ENCODE assay signal across 13 cellular contexts in genomic region chr6:26120807-26121140, GRCh38. TPM values are rescaled to one million over a fixed set of nuclear protein-coding genes. Genes with fewer than 3 reads are reported as not detected.
DNase-seq lines count a peak whose midpoint lies in the region; ATAC-seq and TF ChIP-seq lines count a peak whose summit lies in the region.
"Had no signal": no experiment of that assay in that cellular context is flagged by ENCODE, and none has a peak within 500 bp of the region (broad histone marks: within the 10 kb centered on the region; RNA-seq: fewer than 3 reads in every experiment).

No MANE protein-coding gene starts in this region.

- intact Hi-C loops in activated CD4-positive, alpha-beta T cell treated with anti-CD3 and anti-CD28 coated beads for 36 hours (cut with DNase I, micrococcal nuclease), result loop anchor here (5.0 kb wide), 4 partner anchors 152 to 1702 kb away; a partner anchor contains a TSS
- intact Hi-C loops in OCI-LY7 (cut with micrococcal nuclease; ENCODE audit: unreplicated experiment), result loop anchor here (5.0 to 10.0 kb wide), 3 partner anchors 736 to 1772 kb away; a partner anchor contains a TSS
- intact Hi-C loops in body of pancreas (cut with DNase I), result no loop called here

- H3K9ac ChIP-seq in neural progenitor cell, result no peak overlapping the region

- peak overlapping the region; percentile 28; the same call in 1 of the 2 replicates for H2AFZ ChIP-seq in OCI-LY7 (ENCODE audit: low read length)
- H2AFZ ChIP-seq in neural progenitor cell (replicated peaks), result no peak overlapping the region

- no peak overlapping the region for H3K4me3 Mint-ChIP-seq in activated CD4-positive, alpha-beta T cell treated with anti-CD3 and anti-CD28 coated beads for 36 hours
- H3K4me3 Mint-ChIP-seq in neural progenitor cell, result no peak overlapping the region

- H4K20me1 ChIP-seq in OCI-LY7 (ENCODE audit: insufficient read depth, low read length) (peaks cover 9% of the 10 kb centered on the region), neural progenitor cell (ENCODE audit: low read depth) (peaks cover 17% of the 10 kb centered on the region)

- H3K36me3 Mint-ChIP-seq in activated CD4-positive, alpha-beta T cell treated with anti-CD3 and anti-CD28 coated beads for 36 hours (ENCODE audit: low read depth), result peaks cover 20% of the 10 kb centered on the region
- peaks cover 2% of the 10 kb centered on the region for H3K36me3 Mint-ChIP-seq in neural progenitor cell
- H3K36me3 Mint-ChIP-seq: activated naive CD4-positive, alpha-beta T cell treated with anti-CD3 and anti-CD28 coated beads, Interleukin-2, amount 50 U/mL, for 24 hours had no signal

- WGBS in body of pancreas, 2 donors, result 45 to 52% methylated on average over 3 of the region's 3 CpGs

- H3K9me2 ChIP-seq in OCI-LY7 (ENCODE audit: insufficient read depth, low read length), result no peaks in the 10 kb centered on the region

- H3K79me2 ChIP-seq in OCI-LY7 (ENCODE audit: insufficient read depth, low read depth, low read length) (peaks cover 11% of the 10 kb centered on the region; the same call in 1 of the 2 replicates), neural progenitor cell (ENCODE audit: low read depth) (peaks cover 18% of the 10 kb centered on the region)

- H3K9me3 Mint-ChIP-seq in activated CD4-positive, alpha-beta T cell treated with anti-CD3 and anti-CD28 coated beads for 36 hours (ENCODE audit: low read depth), result no peaks in the 10 kb centered on the region
- H3K9me3 Mint-ChIP-seq in neural progenitor cell, result no peaks in the 10 kb centered on the region
- H3K9me3 Mint-ChIP-seq: activated naive CD4-positive, alpha-beta T cell treated with anti-CD3 and anti-CD28 coated beads, Interleukin-2, amount 50 U/mL, for 24 hours had no signal

- no peaks in the 10 kb centered on the region; the same call in 1 of the 2 replicates for H3K9me3 ChIP-seq in OCI-LY7 (ENCODE audit: low read length)
- H3K9me3 ChIP-seq in body of pancreas, result no peaks in the 10 kb centered on the region
- no peaks in the 10 kb centered on the region for H3K9me3 ChIP-seq in neural progenitor cell (ENCODE audit: low read depth)
- H3K9me3 ChIP-seq: transverse colon had no signal

- peaks cover 3% of the 10 kb centered on the region for H3K27me3 Mint-ChIP-seq in activated CD4-positive, alpha-beta T cell treated with anti-CD3 and anti-CD28 coated beads for 36 hours
- H3K27me3 Mint-ChIP-seq in neural progenitor cell (ENCODE audit: insufficient read depth, low read depth), result peaks cover 13% of the 10 kb centered on the region
- H3K27me3 Mint-ChIP-seq: activated naive CD4-positive, alpha-beta T cell treated with anti-CD3 and anti-CD28 coated beads, Interleukin-2, amount 50 U/mL, for 24 hours; naive B cell had no signal

- CTCF ChIA-PET in activated CD4-positive, alpha-beta T cell treated with anti-CD3 and anti-CD28 coated beads for 36 hours (lab: Charles Lee), result interaction anchor here (0.6 to 2.9 kb wide), 3 partner anchors 21 to 40 kb away, joined by 3 to 10 read pairs (median 3); no protein-coding TSS in a partner anchor
- CTCF ChIA-PET in OCI-LY7 (lab: Charles Lee; ENCODE audit: unreplicated experiment), result no interaction called here

- DNase-seq in activated CD4-positive, alpha-beta T cell treated with anti-CD3 and anti-CD28 coated beads for 36 hours, result no peak
- DNase-seq in activated CD4-positive, alpha-beta T cell treated with anti-CD3 and anti-CD28 coated beads for 4 hours, result no peak
- DNase-seq in OCI-LY7 (ENCODE audit: low spot score) (no peak), body of pancreas (no peak), neural progenitor cell (ENCODE audit: low spot score) (no peak), DMS53 (lab: John Stamatoyannopoulos, UW) (no peak), DMS53 treated with DMSO at 0.1 percent for 48 hours (lab: John Stamatoyannopoulos, UW; ENCODE audit: unreplicated experiment) (no peak)
- DNase-seq: activated CD4-positive, alpha-beta T cell treated with anti-CD3 and anti-CD28 coated beads, Interleukin-2, amount 50 U/mL, for 1 hour; naive B cell; NCI-H1694; transverse colon had no signal

- BruUV-seq in OCI-LY7 (replicated peaks; lab: Mats Ljungman, UMichigan), result no TSS peak

- peak overlapping the region; percentile 91 for H3K27ac Mint-ChIP-seq in activated CD4-positive, alpha-beta T cell treated with anti-CD3 and anti-CD28 coated beads for 36 hours
- peak overlapping the region; percentile 51 for H3K27ac Mint-ChIP-seq in neural progenitor cell
- H3K27ac Mint-ChIP-seq: activated naive CD4-positive, alpha-beta T cell treated with anti-CD3 and anti-CD28 coated beads, Interleukin-2, amount 50 U/mL, for 24 hours had no signal

- POLR2A ChIA-PET in activated CD4-positive, alpha-beta T cell treated with anti-CD3 and anti-CD28 coated beads for 36 hours (lab: Charles Lee), result interaction anchor here (0.6 to 0.7 kb wide), 2 partner anchors 12 to 1025 kb away, joined by 3 to 6 read pairs; no protein-coding TSS in a partner anchor
- POLR2A ChIA-PET in OCI-LY7 (lab: Charles Lee), result interaction anchor here (1.0 to 2.9 kb wide), 7 partner anchors 8 to 1752 kb away, joined by 3 to 19 read pairs (median 5); a partner anchor contains a TSS

- H3K36me3 ChIP-seq in OCI-LY7 (ENCODE audit: insufficient read depth, low read length), result peaks cover 12% of the 10 kb centered on the region
- H3K36me3 ChIP-seq in body of pancreas (replicated peaks in 1 of 2; ENCODE audit: insufficient read depth in 1 of 2, low read depth in 2 of 2), result no peaks in the 10 kb centered on the region
- no peaks in the 10 kb centered on the region for H3K36me3 ChIP-seq in neural progenitor cell
- H3K36me3 ChIP-seq: transverse colon had no signal

- no peak for TF ChIP-seq CTCF in OCI-LY7 (conservative IDR thresholded peaks at IDR 0.05; ENCODE audit: low read length)
- TF ChIP-seq CTCF in body of pancreas (IDR thresholded peaks at IDR 0.05), result no peak
- TF ChIP-seq CTCF in neural progenitor cell (IDR thresholded peaks at IDR 0.05), result no peak

- ATAC-seq in activated CD4-positive, alpha-beta T cell treated with anti-CD3 and anti-CD28 coated beads for 36 hours, result no peak
- ATAC-seq in body of pancreas (no peak), HG02981 (IDR thresholded peaks at IDR 0.05; ENCODE audit: unreplicated experiment) (no peak)

- H3F3A ChIP-seq in neural progenitor cell (ENCODE audit: low read depth), result peaks cover 49% of the 10 kb centered on the region

- peaks cover 44% of the 10 kb centered on the region for H3K4me1 ChIP-seq in OCI-LY7 (ENCODE audit: insufficient read depth, low read length, poor library complexity, severe bottlenecking)
- peaks cover 6% of the 10 kb centered on the region for H3K4me1 ChIP-seq in body of pancreas
- peaks cover 16% of the 10 kb centered on the region for H3K4me1 ChIP-seq in neural progenitor cell

- H3K4me3 ChIP-seq in OCI-LY7 (ENCODE audit: low read depth, low read length, poor library complexity, severe bottlenecking) (no peak overlapping the region), body of pancreas (no peak overlapping the region), neural progenitor cell (no peak overlapping the region)
- H3K4me3 ChIP-seq: transverse colon had no signal

- TF ChIP-seq POLR2A in body of pancreas (IDR thresholded peaks at IDR 0.05), result no peak

- H3K27ac ChIP-seq in OCI-LY7 (ENCODE audit: low read depth, low read length, poor library complexity, severe bottlenecking) (peak overlapping the region; percentile 99), body of pancreas (peak overlapping the region in 3 of 4 donors; percentile 44 to 98 (median 95)), neural progenitor cell (peak overlapping the region; percentile 44)
- H3K27ac ChIP-seq: transverse colon had no signal

- H3K27me3 ChIP-seq in body of pancreas (no peaks in the 10 kb centered on the region), neural progenitor cell (no peaks in the 10 kb centered on the region)
- H3K27me3 ChIP-seq: transverse colon had no signal

- H3K4me1 Mint-ChIP-seq in activated CD4-positive, alpha-beta T cell treated with anti-CD3 and anti-CD28 coated beads for 36 hours, result peaks cover 18% of the 10 kb centered on the region
- H3K4me1 Mint-ChIP-seq in neural progenitor cell, result peaks cover 19% of the 10 kb centered on the region

- H3K4me2 ChIP-seq in OCI-LY7 (ENCODE audit: low read length) (peak overlapping the region; percentile 83), neural progenitor cell (no peak overlapping the region)

RNA-seq across cellular contexts. Expression of gene HFE, which starts 33.5 kb away (rescaled TPM):
- total RNA-seq in activated CD4-positive, alpha-beta T cell treated with anti-CD3 and anti-CD28 coated beads for 36 hours, result 1 to 10 TPM; 1.1 to 1.4 TPM
- total RNA-seq in OCI-LY7 (2014; rRNA removed; shearing (Covaris generic)), result 0.18 and 0.69 TPM in 2 replicates
- total RNA-seq in OCI-LY7 (2022) (0.57 and 0.72 TPM in 2 replicates), body of pancreas (1 to 10 TPM; 2.0 to 5.4 TPM), neural progenitor cell (ENCODE audit: low replicate concordance) (0.43 and 1.5 TPM in 2 replicates)

Comparison
In these comparisons a context has a peak if more than half of its experiments do, and no peak if none do; other contexts are left out.
1. H3K27ac ChIP-seq: peak in every context shown above with its lines; median percentile 99 in OCI-LY7; 95 in body of pancreas; 44 in neural progenitor cell.